ENCODE assay signal across 30 cellular contexts in genomic region chr3:159926573-159926972, GRCh38.
"Had no signal": no experiment of that assay in that cellular context is flagged by ENCODE, and none has a peak within 500 bp of the region (broad histone marks: within the 10 kb centered on the region; RNA-seq: fewer than 3 reads in every experiment).

No MANE protein-coding gene starts in this region.

- H3K4me3 ChIP-seq: colonic mucosa, dorsolateral prefrontal cortex, gastroesophageal sphincter, heart right ventricle had no signal

- H3K4me3 Mint-ChIP-seq: activated B cell treated with CpG ODN at 0.5 μM for 24 hours; activated CD8-positive, alpha-beta T cell treated with anti-CD3 and anti-CD28 coated beads for 36 hours; activated naive CD8-positive, alpha-beta T cell; activated T-cell treated with anti-CD3 and anti-CD28 coated beads, Interleukin-2, amount 50 U/mL, for 4 hours; activated T-helper 17 cell treated with anti-CD3 and anti-CD28 coated beads, Interleukin-2, amount 50 U/mL, for 72 hours; endodermal cell; T-helper 17 cell; T-helper 2 cell treated with Interferon-gamma antibody and Interleukin-4, amounts not matched to agents 5 μg/mL and 100 μg/mL, for 36 hours had no signal

- H3K4me1 ChIP-seq: colonic mucosa had no signal

- H3K36me3 Mint-ChIP-seq: activated naive CD8-positive, alpha-beta T cell had no signal

- ATAC-seq: activated CD4-positive, CD25-positive, alpha-beta regulatory T cell treated with anti-CD3 and anti-CD28 coated beads, Interleukin-2, amount 50 U/mL, for 24 hours; activated CD8-positive, alpha-beta T cell treated with anti-CD3 and anti-CD28 coated beads for 36 hours; activated T-cell treated with anti-CD3 and anti-CD28 coated beads, Interleukin-2, amount 50 U/mL, for 4 hours; activated T-helper 17 cell treated with anti-CD3 and anti-CD28 coated beads, Interleukin-2, amount 50 U/mL, for 72 hours; esophagus mucosa; gastroesophageal sphincter; heart right ventricle; T-helper 17 cell had no signal

- H3K9me3 Mint-ChIP-seq: activated B cell treated with CpG ODN at 0.5 μM for 24 hours; activated CD8-positive, alpha-beta T cell treated with anti-CD3 and anti-CD28 coated beads for 36 hours; activated T-cell treated with anti-CD3 and anti-CD28 coated beads, Interleukin-2, amount 50 U/mL, for 4 hours; activated T-helper 17 cell treated with anti-CD3 and anti-CD28 coated beads, Interleukin-2, amount 50 U/mL, for 72 hours; T-helper 2 cell treated with Interferon-gamma antibody and Interleukin-4, amounts not matched to agents 5 μg/mL and 100 μg/mL, for 36 hours had no signal

- H3K9me3 ChIP-seq: colonic mucosa, gastroesophageal sphincter, heart right ventricle had no signal

- H3K27ac Mint-ChIP-seq: activated B cell treated with CpG ODN at 0.5 μM for 24 hours; activated CD8-positive, alpha-beta T cell treated with anti-CD3 and anti-CD28 coated beads for 36 hours; activated naive CD8-positive, alpha-beta T cell; activated T-helper 17 cell treated with anti-CD3 and anti-CD28 coated beads, Interleukin-2, amount 50 U/mL, for 72 hours; endodermal cell; T-helper 17 cell; T-helper 2 cell treated with Interferon-gamma antibody and Interleukin-4, amounts not matched to agents 5 μg/mL and 100 μg/mL, for 36 hours had no signal

- H3K36me3 ChIP-seq: colonic mucosa, gastroesophageal sphincter, heart right ventricle, WERI-Rb-1 had no signal

- H3K27me3 Mint-ChIP-seq: activated B cell treated with CpG ODN at 0.5 μM for 24 hours, T-helper 17 cell had no signal

- H3K27me3 ChIP-seq: colonic mucosa, dorsolateral prefrontal cortex, gastroesophageal sphincter, heart right ventricle had no signal

- DNase-seq: activated B cell treated with CpG ODN at 0.5 μM for 24 hours; activated CD4-positive, alpha-beta T cell treated with anti-CD3 and anti-CD28 coated beads for 48 hours; activated CD4-positive, alpha-beta T cell treated with anti-CD3 and anti-CD28 coated beads, Interleukin-2, amount 50 U/mL, for 1 hour; activated CD4-positive, alpha-beta T cell treated with anti-CD3 and anti-CD28 coated beads, Interleukin-2, amount 50 U/mL, for 48 hours; activated CD8-positive, alpha-beta memory T cell treated with anti-CD3 and anti-CD28 coated beads for 24 hours; activated CD8-positive, alpha-beta T cell treated with anti-CD3 and anti-CD28 coated beads for 36 hours; activated effector memory CD4-positive, alpha-beta T cell treated with Interleukin-2 at 50 U/mL for 16 hours; activated gamma-delta T cell treated with Interleukin-2 at 50 U/mL for 16 hours; activated naive CD4-positive, alpha-beta T cell treated with anti-CD3 and anti-CD28 coated beads, Interleukin-2, amount 50 U/mL, for 16 hours; activated naive CD4-positive, alpha-beta T cell treated with Interleukin-2 at 50 U/mL for 16 hours; activated T-cell treated with anti-CD3 and anti-CD28 coated beads, Interleukin-2, amount 50 U/mL, for 4 hours; amniotic stem cell; anterior cingulate cortex; caudate nucleus; colonic mucosa; dorsolateral prefrontal cortex; effector memory CD4-positive, alpha-beta T cell; endodermal cell; foreskin melanocyte; heart right ventricle; T-helper 1 cell; T-helper 17 cell; T1000; WERI-Rb-1 had no signal

- H3K4me1 Mint-ChIP-seq: activated T-helper 17 cell treated with anti-CD3 and anti-CD28 coated beads, Interleukin-2, amount 50 U/mL, for 72 hours; T-helper 17 cell had no signal

- H3K27ac ChIP-seq: colonic mucosa, dorsolateral prefrontal cortex, gastroesophageal sphincter, heart right ventricle, WERI-Rb-1 had no signal
